8 cellular contexts compared by ENCODE assay signal in the genomic region with DNA sequence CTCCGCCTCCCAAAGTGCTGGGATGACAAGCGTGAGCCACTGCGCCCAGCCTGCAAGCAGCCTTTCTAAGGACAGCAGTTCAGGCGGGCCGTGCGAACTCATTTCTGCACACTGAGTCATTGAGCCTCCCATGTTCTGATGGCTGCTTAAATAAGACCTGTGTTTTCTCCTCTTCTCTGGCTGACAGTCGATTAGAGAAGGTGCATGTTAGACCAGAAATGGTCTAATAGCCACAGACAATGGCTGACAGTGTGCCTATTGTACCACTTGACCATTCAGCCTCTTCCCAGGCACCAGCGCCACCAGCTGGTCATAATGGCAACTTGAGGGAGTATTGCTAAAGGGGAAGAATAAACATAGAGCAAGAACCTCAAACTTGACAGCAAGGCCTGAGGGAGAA. TPM values are rescaled to one million over a fixed set of nuclear protein-coding genes. Genes with fewer than 3 reads are reported as not detected.
A peak's percentile ranks its signal among the peaks of the same experiment; 100 is the strongest.
DNase-seq lines count a peak whose midpoint lies in the region; ATAC-seq and TF ChIP-seq lines count a peak whose summit lies in the region.

No MANE protein-coding gene starts in this region.

- TF ChIP-seq POLR2A in stomach (IDR thresholded peaks at IDR 0.05): no peak

- CTCF ChIA-PET in mammary epithelial cell (lab: Charles Lee; ENCODE audit: low non-redundant PET): no interaction called here

- H4K20me1 ChIP-seq in GM23248 (ENCODE audit: insufficient read depth) (no peaks in the 10 kb centered on the region), mammary epithelial cell (ENCODE audit: insufficient read depth, low read length) (no peaks in the 10 kb centered on the region)

- H3K4me1 ChIP-seq in GM23248 (ENCODE audit: insufficient read depth): peaks cover 12% of the 10 kb centered on the region
- no peaks in the 10 kb centered on the region for H3K4me1 ChIP-seq in ascending aorta
- no peaks in the 10 kb centered on the region for H3K4me1 ChIP-seq in stomach
- peaks cover 14% of the 10 kb centered on the region for H3K4me1 ChIP-seq in mammary epithelial cell (ENCODE audit: insufficient read depth, low read length)

- intact Hi-C loops in ascending aorta (cut with DNase I) (no loop called here), stomach (cut with DNase I; ENCODE audit: low total_unique reads) (loop anchor here (10.0 kb wide), 1 partner anchor 158 kb away; a partner anchor contains a TSS), mammary epithelial cell (cut with micrococcal nuclease) (no loop called here)

- H3K4me2 ChIP-seq in GM23248 (ENCODE audit: unreplicated experiment): no peak overlapping the region
- no peak overlapping the region for H3K4me2 ChIP-seq in mammary epithelial cell (ENCODE audit: insufficient read depth, low read depth, low read length)

- H3K9me2 ChIP-seq in GM23248 (ENCODE audit: insufficient read depth): no peaks in the 10 kb centered on the region

- H3K27me3 ChIP-seq in GM23248 (replicated peaks; ENCODE audit: insufficient read depth): no peaks in the 10 kb centered on the region
- H3K27me3 ChIP-seq in ascending aorta: no peaks in the 10 kb centered on the region
- H3K27me3 ChIP-seq in stomach: peaks cover 0 to 5% (median 0%) of the 10 kb centered on the region in 3 donors
- no peaks in the 10 kb centered on the region for H3K27me3 ChIP-seq in mammary epithelial cell (ENCODE audit: insufficient read depth, low read length)

- TF ChIP-seq CTCF in ascending aorta (IDR thresholded peaks at IDR 0.05) (peak in 2 of 3 experiments; percentile 8 to 34), stomach (IDR thresholded peaks at IDR 0.05) (peak in 5 of 7 experiments; percentile 11 to 37 (median 25)), mammary epithelial cell (conservative IDR thresholded peaks at IDR 0.05 in 1 of 2, IDR thresholded peaks at IDR 0.05 in 1 of 2; ENCODE audit: extremely low read depth in 1 of 2, insufficient read depth in 1 of 2, low read depth in 1 of 2, low read length in 2 of 2) (peak in 1 of 2 donors; percentile 39)

- in situ Hi-C loops in GM23248 (cut with MboI) (loop anchor here (10.0 kb wide), 1 partner anchor 168 kb away; no protein-coding TSS in a partner anchor), mammary epithelial cell (cut with MboI; ENCODE audit: low sequenced_read_pairs in 2 of 2) (loop anchor here in 1 of 2 donors (10.0 kb wide), 1 partner anchor 158 kb away; a partner anchor contains a TSS)

- dilution Hi-C loops in mammary epithelial cell (cut with HindIII; ENCODE audit: low sequenced_read_pairs): no loop called here

- H3K36me3 ChIP-seq in GM23248 (ENCODE audit: low read depth) (no peaks in the 10 kb centered on the region), ascending aorta (no peaks in the 10 kb centered on the region), stomach (no peaks in the 10 kb centered on the region), mammary epithelial cell (ENCODE audit: insufficient read depth, low read length) (no peaks in the 10 kb centered on the region)

- H3K27ac ChIP-seq in GM23248 (no peak overlapping the region), ascending aorta (no peak overlapping the region), stomach (peak overlapping the region in 1 of 5 donors; percentile 3), mammary epithelial cell (ENCODE audit: insufficient read depth, low read depth, low read length) (no peak overlapping the region)

- no peak for TF ChIP-seq EP300 in stomach (IDR thresholded peaks at IDR 0.05)

- no peak for ATAC-seq in GM21515 (IDR thresholded peaks at IDR 0.05; ENCODE audit: unreplicated experiment)

- H3K79me2 ChIP-seq in GM23248 (ENCODE audit: insufficient read depth): no peaks in the 10 kb centered on the region
- H3K79me2 ChIP-seq in mammary epithelial cell (ENCODE audit: insufficient read depth, low read length): no peaks in the 10 kb centered on the region

- 80 to 81% methylated on average over 8 of the region's 8 CpGs for WGBS in GM23248 (ENCODE audit: low coverage in 1 of 2, low lambda C conversion rate in 2 of 2, missing lambda C conversion rate in 2 of 2), 2 experiments
- WGBS in stomach, 5 donors: 67 to 80% (median 77%) methylated on average over 8 of the region's 8 CpGs
- WGBS in mammary epithelial cell (ENCODE audit: low coverage, missing lambda C conversion rate): 86% methylated on average over 8 of the region's 8 CpGs

- no peak overlapping the region for H2AFZ ChIP-seq in GM23248
- H2AFZ ChIP-seq in mammary epithelial cell (ENCODE audit: low read depth, low read length): no peak overlapping the region

- no TSS peak for BruUV-seq in mammary epithelial cell (replicated peaks; lab: Mats Ljungman, UMichigan)

- H3F3A ChIP-seq in GM23248 (ENCODE audit: insufficient read depth): peaks cover 5% of the 10 kb centered on the region; the same call in 1 of the 2 replicates

- H3K4me3 ChIP-seq in GM23248: no peak overlapping the region
- no peak overlapping the region for H3K4me3 ChIP-seq in ascending aorta
- no peak overlapping the region for H3K4me3 ChIP-seq in stomach
- no peak overlapping the region for H3K4me3 ChIP-seq in mammary epithelial cell (replicated peaks in 1 of 3; ENCODE audit: insufficient read depth in 1 of 3, low read depth in 2 of 3, low read length in 3 of 3)

- H3K9me3 ChIP-seq in GM23248 (ENCODE audit: low read depth): no peaks in the 10 kb centered on the region
- no peaks in the 10 kb centered on the region for H3K9me3 ChIP-seq in ascending aorta
- no peaks in the 10 kb centered on the region for H3K9me3 ChIP-seq in stomach
- H3K9me3 ChIP-seq in mammary epithelial cell (replicated peaks; ENCODE audit: insufficient read depth, low read length): no peaks in the 10 kb centered on the region

- H3K9ac ChIP-seq in GM23248 (no peak overlapping the region), mammary epithelial cell (ENCODE audit: insufficient read depth, low read length) (no peak overlapping the region)

- peak; percentile 47 for DNase-seq in ELR (ENCODE audit: low read depth)
- peak; percentile 40 for DNase-seq in GM23248
- peak; percentile 52 for DNase-seq in NCI-H460 (ENCODE audit: extremely low read depth, low read depth)
- no peak for DNase-seq in ascending aorta (ENCODE audit: low spot score in 2 of 2)
- DNase-seq in iris pigment epithelial cell (ENCODE audit: low read depth): peak; percentile 49
- DNase-seq in stomach: peak; percentile 69
- DNase-seq in mammary epithelial cell: no peak

RNA-seq across cellular contexts. Expression of a gene that starts 6.2 kb away (rescaled TPM):
- not detected in 2 replicates for total RNA-seq in GM23248 (2014; rRNA removed; shearing (Covaris generic))
- polyA plus RNA-seq in GM23248 (2016; fragmentation: Nextera tagmentation; extraction: Ambion mirVana) (not detected in 2 replicates), stomach (not detected), mammary epithelial cell (not detected)
- not detected in 2 replicates for total RNA-seq in NCI-H460 (2014; rRNA removed; shearing (Covaris generic))
- not detected in 2 replicates for polyA plus RNA-seq in NCI-H460 (2014; cell fraction: nucleus; rRNA removed)
- total RNA-seq in ascending aorta (not detected), stomach (not detected), mammary epithelial cell (not detected)
- not detected for polyA minus RNA-seq in mammary epithelial cell

RNA-seq across cellular contexts. Expression of a gene that starts 7.0 kb away (rescaled TPM):
- not detected in 2 replicates for total RNA-seq in GM23248 (2014; rRNA removed; shearing (Covaris generic))
- polyA plus RNA-seq in GM23248 (2016; fragmentation: Nextera tagmentation; extraction: Ambion mirVana) (not detected in 2 replicates), stomach (not detected), mammary epithelial cell (not detected)
- total RNA-seq in NCI-H460 (2014; rRNA removed; shearing (Covaris generic)): not detected in 2 replicates
- polyA plus RNA-seq in NCI-H460 (2014; cell fraction: nucleus; rRNA removed): not detected in 2 replicates
- total RNA-seq in ascending aorta (not detected), stomach (10 to 100 TPM in 1 of 5 donors, not detected in 4; 39.4 TPM), mammary epithelial cell (not detected)
- not detected for polyA minus RNA-seq in mammary epithelial cell

RNA-seq across cellular contexts. Expression of a gene that starts 25.2 kb away (rescaled TPM):
- 8.1 and 9.9 TPM in 2 replicates for total RNA-seq in GM23248 (2014; rRNA removed; shearing (Covaris generic))
- polyA plus RNA-seq in GM23248 (2016; fragmentation: Nextera tagmentation; extraction: Ambion mirVana) (5.4 and 5.9 TPM in 2 replicates), stomach (1 to 10 TPM; 5.0 to 6.6 (median 5.1) TPM), mammary epithelial cell (2.3 TPM)
- total RNA-seq in NCI-H460 (2014; rRNA removed; shearing (Covaris generic)): 13.1 and 15.8 TPM in 2 replicates
- polyA plus RNA-seq in NCI-H460 (2014; cell fraction: nucleus; rRNA removed): 22.4 and 29.5 TPM in 2 replicates
- total RNA-seq in ascending aorta (0.75 TPM), stomach (10 to 100 TPM in 3 of 5 donors, 1 to 10 TPM in 1, under 1 TPM in 1; 0.58 to 33.5 (median 11.3) TPM), mammary epithelial cell (1 to 10 TPM; 6.6 to 8.8 TPM)
- polyA minus RNA-seq in mammary epithelial cell: not detected

RNA-seq across cellular contexts. Expression of a gene that starts 44.4 kb away (rescaled TPM):
- not detected in 2 replicates for total RNA-seq in GM23248 (2014; rRNA removed; shearing (Covaris generic))
- polyA plus RNA-seq in GM23248 (2016; fragmentation: Nextera tagmentation; extraction: Ambion mirVana) (not detected in 2 replicates), stomach (not detected), mammary epithelial cell (not detected)
- not detected in 2 replicates for total RNA-seq in NCI-H460 (2014; rRNA removed; shearing (Covaris generic))
- not detected in 2 replicates for polyA plus RNA-seq in NCI-H460 (2014; cell fraction: nucleus; rRNA removed)
- total RNA-seq in ascending aorta (not detected), stomach (not detected), mammary epithelial cell (not detected)
- not detected for polyA minus RNA-seq in mammary epithelial cell

Comparison
In these comparisons a context has a peak if more than half of its experiments do, and no peak if none do; other contexts are left out.
1. DNase-seq: peak in ELR (single experiment), GM23248 (single experiment), NCI-H460 (single experiment), iris pigment epithelial cell (single experiment) and stomach (single experiment); none in ascending aorta (0 of 2) and mammary epithelial cell (single experiment).